In genomic region chr18:36600548-36600947, GRCh38 we compare ENCODE assay signal across 29 cellular contexts.
"Had no signal": no experiment of that assay in that cellular context is flagged by ENCODE, and none has a peak within 500 bp of the region (broad histone marks: within the 10 kb centered on the region; RNA-seq: fewer than 3 reads in every experiment).

No MANE protein-coding gene starts in this region.

- H3K4me1 ChIP-seq: SJSA1 had no signal

- H3K36me3 Mint-ChIP-seq: activated naive CD4-positive, alpha-beta T cell treated with anti-CD3 and anti-CD28 coated beads, Interleukin-2, amount 50 U/mL, for 72 hours had no signal

- H3K9me3 Mint-ChIP-seq: activated naive CD4-positive, alpha-beta T cell treated with anti-CD3 and anti-CD28 coated beads, Interleukin-2, amount 50 U/mL, for 72 hours; activated naive CD8-positive, alpha-beta T cell treated with anti-CD3 and anti-CD28 coated beads, Interleukin-2, amount 50 U/mL, for 24 hours; activated T-cell treated with anti-CD3 and anti-CD28 coated beads, Interleukin-2, amount 50 U/mL, for 24 hours; activated T-helper 1 cell treated with anti-CD3 and anti-CD28 coated beads, Interleukin-12 subunit alpha, Interleukin-12 subunit beta, Interleukin-2, Interleukin-4 antibody, amounts not matched to agents 30 ng/mL and 10 ng/mL and 1 ng/mL, durations not matched to agents 14 hours and 24 hours and 36 hours had no signal

- H3K36me3 ChIP-seq: brain microvascular endothelial cell, Peyer's patch, SJSA1 had no signal

- H3K4me1 Mint-ChIP-seq: activated naive CD8-positive, alpha-beta T cell treated with anti-CD3 and anti-CD28 coated beads, Interleukin-2, amount 50 U/mL, for 24 hours had no signal

- H3K27me3 ChIP-seq: brain microvascular endothelial cell, Peyer's patch, SJSA1 had no signal

- H3K27ac ChIP-seq: brain microvascular endothelial cell, Peyer's patch, RWPE1, SJSA1 had no signal

- H3K27me3 Mint-ChIP-seq: activated naive CD8-positive, alpha-beta T cell treated with anti-CD3 and anti-CD28 coated beads, Interleukin-2, amount 50 U/mL, for 24 hours; activated T-cell treated with anti-CD3 and anti-CD28 coated beads, Interleukin-2, amount 50 U/mL, for 24 hours had no signal

- H3K27ac Mint-ChIP-seq: activated naive CD4-positive, alpha-beta T cell treated with anti-CD3 and anti-CD28 coated beads, Interleukin-2, amount 50 U/mL, for 72 hours; activated naive CD8-positive, alpha-beta T cell treated with anti-CD3 and anti-CD28 coated beads, Interleukin-2, amount 50 U/mL, for 24 hours; activated T-cell treated with anti-CD3 and anti-CD28 coated beads, Interleukin-2, amount 50 U/mL, for 24 hours; activated T-helper 1 cell treated with anti-CD3 and anti-CD28 coated beads, Interleukin-12 subunit alpha, Interleukin-12 subunit beta, Interleukin-2, Interleukin-4 antibody, amounts not matched to agents 30 ng/mL and 10 ng/mL and 1 ng/mL, durations not matched to agents 14 hours and 24 hours and 36 hours; WTC11 had no signal

- DNase-seq: activated CD4-positive, alpha-beta T cell treated with anti-CD3 and anti-CD28 coated beads for 48 hours; activated CD4-positive, alpha-beta T cell treated with anti-CD3 and anti-CD28 coated beads, Interleukin-2, amount 50 U/mL, for 4 hours; activated CD4-positive, CD25-positive, alpha-beta regulatory T cell treated with anti-CD3 and anti-CD28 coated beads, Interleukin-2, amount 50 U/mL, for 72 hours; activated CD8-positive, alpha-beta T cell treated with anti-CD3 and anti-CD28 coated beads, Interleukin-2, amount 10 ng/mL, durations not matched to agents 7 days and 5 days; activated effector memory CD4-positive, alpha-beta T cell treated with Interleukin-2 at 50 U/mL for 16 hours; activated naive CD4-positive, alpha-beta T cell treated with Interleukin-2 at 50 U/mL for 16 hours; activated naive CD8-positive, alpha-beta T cell treated with anti-CD3 and anti-CD28 coated beads, Interleukin-2, amount 50 U/mL, for 24 hours; activated T-cell treated with anti-CD3 and anti-CD28 coated beads, Interleukin-2, amount 50 U/mL, for 24 hours; amniotic stem cell; brain microvascular endothelial cell; cerebellar nuclear complex; Kasumi-1; NCI-H1048; NCI-H1417 treated with DMSO at 0.1 percent for 48 hours; NCI-H1694; NCI-H2029; NCI-H2107; NCI-H2171 treated with DMSO at 0.1 percent for 48 hours; NCI-H226; NCI-H526 treated with DMSO at 0.1 percent for 48 hours; Peyer's patch; Right ventricle myocardium superior; SW 1271 had no signal

- H3K9me3 ChIP-seq: Peyer's patch, SJSA1 had no signal

- H3K4me3 ChIP-seq: K562, Peyer's patch, SJSA1 had no signal

- H3K4me3 Mint-ChIP-seq: activated CD8-positive, alpha-beta T cell treated with anti-CD3 and anti-CD28 coated beads, Interleukin-2, amount 10 ng/mL, durations not matched to agents 7 days and 5 days; activated naive CD8-positive, alpha-beta T cell treated with anti-CD3 and anti-CD28 coated beads, Interleukin-2, amount 50 U/mL, for 24 hours; activated T-cell treated with anti-CD3 and anti-CD28 coated beads, Interleukin-2, amount 50 U/mL, for 24 hours; activated T-helper 1 cell treated with anti-CD3 and anti-CD28 coated beads, Interleukin-12 subunit alpha, Interleukin-12 subunit beta, Interleukin-2, Interleukin-4 antibody, amounts not matched to agents 30 ng/mL and 10 ng/mL and 1 ng/mL, durations not matched to agents 14 hours and 24 hours and 36 hours; WTC11 had no signal
